8 cellular contexts compared by ENCODE assay signal in the genomic region with DNA sequence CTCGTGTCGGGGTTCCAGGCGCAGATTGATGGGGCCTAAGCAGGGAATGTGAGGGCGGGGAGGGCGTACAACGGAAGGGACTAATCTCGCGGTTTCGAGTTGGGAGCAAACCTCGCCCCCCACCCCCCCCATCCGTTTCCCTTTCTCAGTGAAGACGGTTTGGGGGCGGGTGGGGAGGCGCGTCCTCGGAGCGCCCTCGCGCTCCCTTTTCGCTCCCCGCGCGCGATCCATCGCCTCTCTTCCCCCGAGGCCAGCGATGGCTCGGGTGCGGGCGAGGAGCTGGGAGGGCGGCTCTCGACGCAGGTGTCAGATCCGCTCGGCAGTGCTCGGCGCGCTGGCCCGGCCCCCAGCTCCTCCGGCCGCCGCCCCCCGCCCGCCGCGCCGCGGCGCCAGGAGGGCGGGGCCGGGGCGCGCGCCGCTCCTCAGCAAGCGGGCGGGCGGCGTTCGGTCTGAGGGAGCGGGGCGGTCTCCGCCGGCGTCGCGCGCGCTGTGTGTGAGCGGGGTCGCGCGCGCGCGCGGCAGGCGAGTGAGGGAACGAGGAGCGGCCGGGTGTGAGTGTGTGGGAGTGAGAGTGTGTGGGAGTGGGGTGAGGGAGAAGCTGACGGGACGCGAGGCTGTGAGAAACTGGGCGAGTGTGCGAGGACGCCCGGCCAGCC. TPM values are rescaled to one million over a fixed set of nuclear protein-coding genes. Genes with fewer than 3 reads are reported as not detected.
DNase-seq lines count a peak whose midpoint lies in the region; ATAC-seq and TF ChIP-seq lines count a peak whose summit lies in the region.

A gene with protein sequence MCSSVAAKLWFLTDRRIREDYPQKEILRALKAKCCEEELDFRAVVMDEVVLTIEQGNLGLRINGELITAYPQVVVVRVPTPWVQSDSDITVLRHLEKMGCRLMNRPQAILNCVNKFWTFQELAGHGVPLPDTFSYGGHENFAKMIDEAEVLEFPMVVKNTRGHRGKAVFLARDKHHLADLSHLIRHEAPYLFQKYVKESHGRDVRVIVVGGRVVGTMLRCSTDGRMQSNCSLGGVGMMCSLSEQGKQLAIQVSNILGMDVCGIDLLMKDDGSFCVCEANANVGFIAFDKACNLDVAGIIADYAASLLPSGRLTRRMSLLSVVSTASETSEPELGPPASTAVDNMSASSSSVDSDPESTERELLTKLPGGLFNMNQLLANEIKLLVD (plus strand): TSS at position 516 of the 656 bp plus-strand sequence. CDS start 15,876 bp downstream, outside the sequence.

- H3K4me1 ChIP-seq in left ventricle myocardium inferior, result peaks cover 64% of the 10 kb centered on the region
- H3K4me1 ChIP-seq in transverse colon, result peaks cover 5 to 33% (median 9%) of the 10 kb centered on the region in 4 donors

- peaks cover 34 to 48% (median 36%) of the 10 kb centered on the region in 3 donors for H3K4me1 Mint-ChIP-seq in T-cell
- H3K4me1 Mint-ChIP-seq in progenitor cell of endocrine pancreas (ENCODE audit: low read depth), result peaks cover 44% of the 10 kb centered on the region

- POLR2A ChIA-PET in T-cell (lab: Charles Lee), result interaction anchor here in 1 of 2 donors (0.6 to 0.7 kb wide), 2 partner anchors 178 to 448 kb away, joined by 3 to 4 read pairs; no protein-coding TSS in a partner anchor

- peaks cover 5% of the 10 kb centered on the region for H3K36me3 Mint-ChIP-seq in T-cell
- H3K36me3 Mint-ChIP-seq in progenitor cell of endocrine pancreas (ENCODE audit: insufficient read depth), result peaks cover 6% of the 10 kb centered on the region

- H3K9me3 ChIP-seq in left ventricle myocardium inferior (replicated peaks) (no peaks in the 10 kb centered on the region), transverse colon (no peaks in the 10 kb centered on the region)

- H3K27me3 Mint-ChIP-seq in T-cell (peaks cover 0 to 1% of the 10 kb centered on the region in 2 donors), progenitor cell of endocrine pancreas (no peaks in the 10 kb centered on the region)

- peak within 1 kb of the TSS; percentile 87 to 93 (median 88) for H3K4me3 Mint-ChIP-seq in T-cell
- peak within 1 kb of the TSS; percentile 89 for H3K4me3 Mint-ChIP-seq in progenitor cell of endocrine pancreas (ENCODE audit: low read depth)

- peak within 1 kb of the TSS; percentile 94 for H3K27ac ChIP-seq in left ventricle myocardium inferior (replicated peaks)
- H3K27ac ChIP-seq in transverse colon, result peak within 1 kb of the TSS; percentile 85 to 96 (median 94)

- TF ChIP-seq CTCF in left ventricle myocardium inferior (IDR thresholded peaks at IDR 0.05; ENCODE audit: borderline replicate concordance) (no peak), progenitor cell of endocrine pancreas (IDR thresholded peaks at IDR 0.05; ENCODE audit: unreplicated experiment) (no peak), transverse colon (IDR thresholded peaks at IDR 0.05) (no peak)

- TF ChIP-seq EP300 in transverse colon (IDR thresholded peaks at IDR 0.05; ENCODE audit: low read depth), result no peak

- TF ChIP-seq POLR2A in transverse colon (IDR thresholded peaks at IDR 0.05), result peak; percentile 50

- peak; percentile 83 to 92 (median 88) for ATAC-seq in T-cell (replicated peaks in 1 of 4)

- H3K27me3 ChIP-seq in H7 (ENCODE audit: control insufficient read depth, insufficient read depth, low read length) (no peaks in the 10 kb centered on the region), left ventricle myocardium inferior (ENCODE audit: low read depth) (no peaks in the 10 kb centered on the region), transverse colon (no peaks in the 10 kb centered on the region)

- H3K27ac Mint-ChIP-seq in T-cell, result peak within 1 kb of the TSS; percentile 85 to 88
- H3K27ac Mint-ChIP-seq in progenitor cell of endocrine pancreas, result peak within 1 kb of the TSS; percentile 98

- CTCF ChIA-PET in T-cell (lab: Charles Lee), result interaction anchor here in 1 of 2 donors (0.9 kb wide), 1 partner anchor 153 kb away, joined by 3 read pairs; no protein-coding TSS in a partner anchor

- intact Hi-C loops in left ventricle myocardium inferior (cut with micrococcal nuclease), result no loop called here
- intact Hi-C loops in transverse colon (cut with DNase I; ENCODE audit: low total_unique reads), result no loop called here

- in situ Hi-C loops in transverse colon (cut with MboI; ENCODE audit: low pct_ligation_motif_present in 1 of 4, low pct_unique_long_range_greater_than_20kb in 1 of 4, low sequenced_read_pairs in 3 of 4), result loop anchor here (25.0 kb wide), 4 partner anchors 165 to 365 kb away; no protein-coding TSS in a partner anchor

- 1% methylated on average over 63 of the region's 88 CpGs; no CpG with 5 or more reads in 1 of the 2 donors for WGBS in transverse colon (ENCODE audit: low coverage in 1 of 2), 2 donors

- H3K9me3 Mint-ChIP-seq in T-cell (no peaks in the 10 kb centered on the region), progenitor cell of endocrine pancreas (ENCODE audit: low read depth) (no peaks in the 10 kb centered on the region)

- peak within 1 kb of the TSS; percentile 97 for H3K4me3 ChIP-seq in H7 (ENCODE audit: insufficient read depth, low read depth, low read length)
- H3K4me3 ChIP-seq in left ventricle myocardium inferior, result peak within 1 kb of the TSS; percentile 99
- peak within 1 kb of the TSS; percentile 78 to 96 (median 88) for H3K4me3 ChIP-seq in transverse colon

- DNase-seq in EL (peak; percentile 76), H7 (peak; percentile 94), MV-4-11 (lab: John Stamatoyannopoulos, UW) (peak; percentile 53), T-cell (peak; percentile 56 to 82 (median 70)), amniotic epithelial cell (ENCODE audit: low read depth) (peak; percentile 86), left ventricle myocardium inferior (peak; percentile 88), progenitor cell of endocrine pancreas (ENCODE audit: low spot score, unreplicated experiment) (peak; percentile 84), transverse colon (peak; percentile 80)

- H3K36me3 ChIP-seq in H7 (replicated peaks; ENCODE audit: control insufficient read depth, insufficient read depth, low read length) (no peaks in the 10 kb centered on the region; the same call in 1 of the 2 replicates), left ventricle myocardium inferior (no peaks in the 10 kb centered on the region), transverse colon (no peaks in the 10 kb centered on the region)

RNA-seq across cellular contexts. Expression of the gene that starts here (rescaled TPM):
- 42.4 and 80.3 TPM in 2 replicates for total RNA-seq in H7 (2014; rRNA removed; shearing (Covaris generic))
- total RNA-seq in T-cell (10 to 100 TPM; 14.3 to 28.0 (median 23.0) TPM), left ventricle myocardium inferior (14.0 TPM), progenitor cell of endocrine pancreas (143 and 154 TPM in 2 replicates), transverse colon (10 to 100 TPM in 1 of 4 donors, 1 to 10 TPM in 3; 2.0 to 20.8 (median 7.2) TPM)

Comparison
In these comparisons a context has a peak if more than half of its experiments do, and no peak if none do; other contexts are left out.
1. Peak in every context shown above with its lines: DNase-seq, ATAC-seq, H3K4me3 ChIP-seq and H3K27ac ChIP-seq.